In the genomic region with DNA sequence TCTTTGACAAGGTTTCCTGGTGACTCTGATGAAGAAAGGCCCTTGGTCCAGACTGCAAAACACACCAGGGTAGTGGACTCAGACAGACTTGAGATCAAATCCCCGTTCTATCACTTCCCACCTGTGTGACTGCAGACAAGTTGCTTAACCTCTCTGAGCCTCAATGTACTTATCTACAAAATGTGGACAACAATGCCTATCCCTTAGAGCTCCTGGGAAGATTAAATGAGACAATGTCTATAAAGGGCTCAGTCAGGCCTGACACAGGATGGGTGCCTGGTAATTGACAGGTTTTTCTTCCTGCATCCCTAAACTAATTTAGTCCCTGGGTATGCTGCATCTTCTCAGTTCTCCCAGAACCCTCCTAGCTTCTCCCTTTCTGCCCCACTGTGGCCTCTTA, we compare ENCODE assay signal across 22 cellular contexts. TPM values are rescaled to one million over a fixed set of nuclear protein-coding genes. Genes with fewer than 3 reads are reported as not detected.
DNase-seq lines count a peak whose midpoint lies in the region; TF ChIP-seq lines count a peak whose summit lies in the region.
"Had no signal": no experiment of that assay in that cellular context is flagged by ENCODE, and none has a peak within 500 bp of the region (broad histone marks: within the 10 kb centered on the region; RNA-seq: fewer than 3 reads in every experiment).

No MANE protein-coding gene starts in this region.

- no peak overlapping the region for H3K18ac ChIP-seq in mesenchymal stem cell (ENCODE audit: low read depth in 1 of 2, low read length in 2 of 2)

- H2AK5ac ChIP-seq in mesenchymal stem cell (ENCODE audit: low read length, severe bottlenecking): peak overlapping the region; percentile 40

- POLR2A ChIA-PET in HEK293 (lab: Yijun Ruan, JAX): no interaction called here
- POLR2A ChIA-PET in SK-N-SH (lab: Yijun Ruan, JAX): interaction anchor here (1.2 to 1.6 kb wide), 2 partner anchors 63 to 292 kb away, joined by 3 to 6 read pairs; no protein-coding TSS in a partner anchor

- H3K23ac ChIP-seq in mesenchymal stem cell (ENCODE audit: low read length in 2 of 2): no peak overlapping the region

- no peaks in the 10 kb centered on the region for H3F3A ChIP-seq in SK-N-SH (replicated peaks; ENCODE audit: insufficient read depth)

- H3K4me1 ChIP-seq in HEK293 (ENCODE audit: control insufficient read depth, insufficient read depth, low read length) (peaks cover 5% of the 10 kb centered on the region; the same call in 1 of the 2 replicates), mesenchymal stem cell (ENCODE audit: control insufficient read depth, insufficient read depth, low read depth, low read length) (peaks cover 23% of the 10 kb centered on the region), transverse colon (peaks cover 0 to 16% (median 2%) of the 10 kb centered on the region in 4 donors), SK-N-SH (ENCODE audit: control insufficient read depth in 1 of 2, insufficient read depth in 2 of 2, low read depth in 1 of 2, low read length in 1 of 2) (peaks cover 3 to 27% of the 10 kb centered on the region in 2 experiments; a peak in 2 of 4 replicates)
- H3K4me1 ChIP-seq: parathyroid adenoma had no signal

- H3K27ac ChIP-seq in HEK293 (ENCODE audit: extremely low read depth, low read depth, low read length): no peak overlapping the region
- peak overlapping the region; percentile 64; the same call in 1 of the 2 replicates for H3K27ac ChIP-seq in SK-N-MC
- no peak overlapping the region for H3K27ac ChIP-seq in mesenchymal stem cell (ENCODE audit: low read length, poor library complexity, severe bottlenecking)
- H3K27ac ChIP-seq in transverse colon: peak overlapping the region; percentile 18 to 41 (median 38)
- H3K27ac ChIP-seq in SK-N-SH (ENCODE audit: low read depth in 2 of 2, low read length in 1 of 2): peak overlapping the region in 1 of 2 experiments; percentile 58; a peak in 2 of 4 replicates
- H3K27ac ChIP-seq in coronary artery: no peak overlapping the region
- H3K27ac ChIP-seq: esophagus muscularis mucosa, gastrocnemius medialis, parathyroid adenoma, thoracic aorta had no signal

- H3K27ac Mint-ChIP-seq in activated naive CD4-positive, alpha-beta T cell treated with anti-CD3 and anti-CD28 coated beads for 36 hours: no peak overlapping the region
- H3K27ac Mint-ChIP-seq: activated CD4-positive, alpha-beta memory T cell treated with anti-CD3 and anti-CD28 coated beads, Interleukin-2, amount 10 ng/mL, durations not matched to agents 7 days and 5 days; HFFc6; stimulated activated memory B cell treated with anti-CD40 and anti-IgM and Interleukin-4, amounts not matched to agents 10 μg/mL and 1 μg/mL and 100 μg/mL, for 72 hours had no signal

- in situ Hi-C loops in transverse colon (cut with MboI; ENCODE audit: low pct_ligation_motif_present in 1 of 4, low pct_unique_long_range_greater_than_20kb in 1 of 4, low sequenced_read_pairs in 3 of 4): loop anchor here in 3 of 4 donors (10.0 to 25.0 kb wide), 4 partner anchors 231 to 524 kb away; partner anchors contain the start of genes WNT4 (in 2 of the 3) and C1QC (in 1 of the 3)

- H3K9me2 ChIP-seq in SK-N-SH: no peaks in the 10 kb centered on the region

- no peak for TF ChIP-seq RAD21 in SK-N-SH (IDR thresholded peaks at IDR 0.05; ENCODE audit: low read length)

- no peak overlapping the region for H2BK15ac ChIP-seq in mesenchymal stem cell (ENCODE audit: low read depth, poor library complexity, severe bottlenecking)

- no peak for TF ChIP-seq EP300 in transverse colon (IDR thresholded peaks at IDR 0.05; ENCODE audit: low read depth)
- no peak for TF ChIP-seq EP300 in SK-N-SH (IDR thresholded peaks at IDR 0.05; ENCODE audit: borderline replicate concordance in 1 of 2, low read depth in 1 of 2, low read length in 1 of 2)

- H3K14ac ChIP-seq in mesenchymal stem cell (ENCODE audit: low read length in 2 of 2): no peak overlapping the region

- CTCF ChIA-PET in HEK293 (lab: Yijun Ruan, JAX) (interaction anchor here (0.6 to 4.9 kb wide), 5 partner anchors 90 to 307 kb away, joined by 4 to 61 read pairs (median 10); no protein-coding TSS in a partner anchor), SK-N-SH (lab: Yijun Ruan, JAX) (interaction anchor here (0.9 to 12.2 kb wide), 13 partner anchors 27 to 309 kb away, joined by 3 to 173 read pairs (median 3); no protein-coding TSS in a partner anchor)
- CTCF ChIA-PET in activated naive CD4-positive, alpha-beta T cell treated with anti-CD3 and anti-CD28 coated beads for 36 hours (lab: Charles Lee): no interaction called here

- H2BK120ac ChIP-seq in mesenchymal stem cell (ENCODE audit: low read depth, low read length): no peak overlapping the region

- no peak overlapping the region for H2BK5ac ChIP-seq in mesenchymal stem cell (ENCODE audit: low read depth, low read length, poor library complexity, severe bottlenecking)

- no CpG with 5 or more reads among the region's 1 CpG for WGBS in mesenchymal stem cell
- WGBS in transverse colon (ENCODE audit: low coverage in 1 of 2), 2 donors: 35% methylated on average over 1 of the region's 1 CpG; no CpG with 5 or more reads in 1 of the 2 donors
- 0% methylated on average over 1 of the region's 1 CpG for WGBS in SK-N-SH (ENCODE audit: low lambda C conversion rate)

- DNase-seq in SK-N-MC (ENCODE audit: low read depth, low spot score): no peak
- no peak for DNase-seq in mesenchymal stem cell
- DNase-seq in transverse colon: no peak
- no peak for DNase-seq in SK-N-SH
- no peak for DNase-seq in activated naive CD4-positive, alpha-beta T cell treated with anti-CD3 and anti-CD28 coated beads for 36 hours
- DNase-seq in coronary artery (ENCODE audit: low spot score): no peak
- DNase-seq: activated CD4-positive, alpha-beta memory T cell treated with anti-CD3 and anti-CD28 coated beads, Interleukin-2, amount 10 ng/mL, durations not matched to agents 7 days and 5 days; activated naive CD4-positive, alpha-beta T cell treated with Interleukin-2 at 50 U/mL for 16 hours; activated T-cell treated with anti-CD3 and anti-CD28 coated beads, Interleukin-2, amount 50 U/mL, for 1 hour; effector CD8-positive, alpha-beta T cell; gastrocnemius medialis; HFFc6; mammary epithelial cell; naive B cell; NCI-H1436; NCI-H2227 treated with DMSO at 0.1 percent for 48 hours; T1000 had no signal

- intact Hi-C loops in transverse colon (cut with DNase I; ENCODE audit: low total_unique reads): no loop called here
- intact Hi-C loops in activated naive CD4-positive, alpha-beta T cell treated with anti-CD3 and anti-CD28 coated beads for 36 hours (cut with micrococcal nuclease): loop anchor here (10.0 kb wide), 1 partner anchor 119 kb away; no protein-coding TSS in a partner anchor

- H4K8ac ChIP-seq in mesenchymal stem cell (ENCODE audit: low read length): no peak overlapping the region

- no peak overlapping the region for H3K4ac ChIP-seq in mesenchymal stem cell (ENCODE audit: low read depth in 1 of 2, low read length in 2 of 2)

- TF ChIP-seq CTCF in HEK293 (tag by site-specific recombination; IDR thresholded peaks at IDR 0.05) (no peak), transverse colon (IDR thresholded peaks at IDR 0.05) (no peak), SK-N-SH (IDR thresholded peaks at IDR 0.05) (no peak), coronary artery (IDR thresholded peaks at IDR 0.05) (no peak)

- peaks cover under 1 to 5% of the 10 kb centered on the region in 2 experiments for H3K27me3 ChIP-seq in mesenchymal stem cell (ENCODE audit: control insufficient read depth in 1 of 2, insufficient read depth in 1 of 2, low read length in 2 of 2)
- H3K27me3 ChIP-seq in transverse colon: peaks cover 11% of the 10 kb centered on the region
- H3K27me3 ChIP-seq in SK-N-SH (ENCODE audit: insufficient read depth): no peaks in the 10 kb centered on the region
- H3K27me3 ChIP-seq: gastrocnemius medialis had no signal

- H3K4me1 Mint-ChIP-seq in activated naive CD4-positive, alpha-beta T cell treated with anti-CD3 and anti-CD28 coated beads for 36 hours (ENCODE audit: low read depth): no peaks in the 10 kb centered on the region
- H3K4me1 Mint-ChIP-seq: activated CD4-positive, alpha-beta memory T cell treated with anti-CD3 and anti-CD28 coated beads, Interleukin-2, amount 10 ng/mL, durations not matched to agents 7 days and 5 days had no signal

- no peak overlapping the region for H3K9ac ChIP-seq in SK-N-MC (ENCODE audit: insufficient read length)
- H3K9ac ChIP-seq in mesenchymal stem cell (ENCODE audit: low read length): no peak overlapping the region
- no peak overlapping the region for H3K9ac ChIP-seq in SK-N-SH
- H3K9ac ChIP-seq: parathyroid adenoma had no signal

- H3K4me2 ChIP-seq in mesenchymal stem cell (ENCODE audit: low read length, poor library complexity, severe bottlenecking) (no peak overlapping the region), SK-N-SH (no peak overlapping the region)

- no peaks in the 10 kb centered on the region for H3K79me2 ChIP-seq in SK-N-SH (ENCODE audit: insufficient read depth)
- H3K79me2 ChIP-seq: parathyroid adenoma had no signal

- H3K9me3 ChIP-seq in HEK293 (ENCODE audit: control insufficient read depth, insufficient read depth, low read depth, low read length): no peaks in the 10 kb centered on the region
- H3K9me3 ChIP-seq in SK-N-MC (ENCODE audit: low read depth, low read length): no peaks in the 10 kb centered on the region
- no peaks in the 10 kb centered on the region for H3K9me3 ChIP-seq in mesenchymal stem cell (ENCODE audit: control insufficient read depth, low read length)
- no peaks in the 10 kb centered on the region for H3K9me3 ChIP-seq in transverse colon
- no peaks in the 10 kb centered on the region for H3K9me3 ChIP-seq in SK-N-SH
- H3K9me3 ChIP-seq: esophagus muscularis mucosa, gastrocnemius medialis, thoracic aorta had no signal

- no peaks in the 10 kb centered on the region for H4K20me1 ChIP-seq in SK-N-SH (ENCODE audit: insufficient read depth)

- H2BK12ac ChIP-seq in mesenchymal stem cell (ENCODE audit: low read length in 2 of 2): no peak overlapping the region

- H3K36me3 ChIP-seq in HEK293 (ENCODE audit: control insufficient read depth in 2 of 2, insufficient read depth in 1 of 2, low read length in 2 of 2) (no peaks in the 10 kb centered on the region), SK-N-MC (ENCODE audit: insufficient read depth, low read length) (no peaks in the 10 kb centered on the region), mesenchymal stem cell (ENCODE audit: control insufficient read depth in 1 of 2, insufficient read depth in 2 of 2, low read depth in 1 of 2, low read length in 2 of 2) (no peaks in the 10 kb centered on the region), transverse colon (no peaks in the 10 kb centered on the region), SK-N-SH (replicated peaks in 1 of 2; ENCODE audit: control insufficient read depth in 1 of 2, insufficient read depth in 2 of 2, low read length in 1 of 2) (no peaks in the 10 kb centered on the region)
- H3K36me3 ChIP-seq: esophagus muscularis mucosa, gastrocnemius medialis, thoracic aorta had no signal

- H2AFZ ChIP-seq in mesenchymal stem cell (ENCODE audit: low read depth, low read length) (no peak overlapping the region), SK-N-SH (ENCODE audit: low read depth) (no peak overlapping the region)
- H2AFZ ChIP-seq: parathyroid adenoma had no signal

- peaks cover 2% of the 10 kb centered on the region for H3K9me3 Mint-ChIP-seq in activated naive CD4-positive, alpha-beta T cell treated with anti-CD3 and anti-CD28 coated beads for 36 hours
- H3K9me3 Mint-ChIP-seq: activated CD4-positive, alpha-beta memory T cell treated with anti-CD3 and anti-CD28 coated beads, Interleukin-2, amount 10 ng/mL, durations not matched to agents 7 days and 5 days; HFFc6 had no signal

- no peak for TF ChIP-seq POLR2A in transverse colon (IDR thresholded peaks at IDR 0.05)

- H3K4me3 ChIP-seq in HEK293 (ENCODE audit: low read depth, low read length): no peak overlapping the region
- H3K4me3 ChIP-seq in SK-N-MC: no peak overlapping the region
- no peak overlapping the region for H3K4me3 ChIP-seq in mesenchymal stem cell (ENCODE audit: insufficient read depth in 1 of 2, low read depth in 1 of 2, low read length in 2 of 2)
- no peak overlapping the region for H3K4me3 ChIP-seq in transverse colon
- no peak overlapping the region for H3K4me3 ChIP-seq in SK-N-SH (ENCODE audit: low read depth in 2 of 2, low read length in 1 of 2)
- no peak overlapping the region for H3K4me3 ChIP-seq in coronary artery
- H3K4me3 ChIP-seq: esophagus muscularis mucosa, gastrocnemius medialis, thoracic aorta had no signal

- no peak overlapping the region for H4K91ac ChIP-seq in mesenchymal stem cell (ENCODE audit: low read length)

- H3K36me3 Mint-ChIP-seq in activated naive CD4-positive, alpha-beta T cell treated with anti-CD3 and anti-CD28 coated beads for 36 hours (ENCODE audit: low read depth): no peaks in the 10 kb centered on the region
- H3K36me3 Mint-ChIP-seq: stimulated activated memory B cell treated with anti-CD40 and anti-IgM and Interleukin-4, amounts not matched to agents 10 μg/mL and 1 μg/mL and 100 μg/mL, for 72 hours had no signal

- H3K4me3 Mint-ChIP-seq in activated naive CD4-positive, alpha-beta T cell treated with anti-CD3 and anti-CD28 coated beads for 36 hours: no peak overlapping the region
- H3K4me3 Mint-ChIP-seq: activated CD4-positive, alpha-beta memory T cell treated with anti-CD3 and anti-CD28 coated beads, Interleukin-2, amount 10 ng/mL, durations not matched to agents 7 days and 5 days; HFFc6; naive B cell; stimulated activated memory B cell treated with anti-CD40 and anti-IgM and Interleukin-4, amounts not matched to agents 10 μg/mL and 1 μg/mL and 100 μg/mL, for 72 hours had no signal

- no peaks in the 10 kb centered on the region for H3K79me1 ChIP-seq in mesenchymal stem cell (replicated peaks; ENCODE audit: low read length, poor library complexity, severe bottlenecking)

- H3K27me3 Mint-ChIP-seq in activated naive CD4-positive, alpha-beta T cell treated with anti-CD3 and anti-CD28 coated beads for 36 hours (ENCODE audit: low read depth): peaks cover 19% of the 10 kb centered on the region

RNA-seq across cellular contexts. Expression of gene ZBTB40, which starts 37.9 kb away (rescaled TPM):
- polyA plus RNA-seq in mesenchymal stem cell (2013, experiment 1 of 2): 8.0 TPM
- polyA plus RNA-seq in mesenchymal stem cell (2013, experiment 2 of 2): 7.1 TPM
- total RNA-seq in transverse colon: 10 to 100 TPM; 17.7 to 30.3 (median 21.1) TPM
- polyA plus RNA-seq in SK-N-SH (2012; rRNA removed): 5.0 and 7.8 TPM in 2 replicates
- 1.7 and 2.2 TPM in 2 replicates for polyA plus RNA-seq in SK-N-SH (2012; cell fraction: cytosol; rRNA removed)
- polyA plus RNA-seq in SK-N-SH (2012; cell fraction: nucleus; rRNA removed): 40.6 and 45.3 TPM in 2 replicates
- total RNA-seq in activated naive CD4-positive, alpha-beta T cell treated with anti-CD3 and anti-CD28 coated beads for 36 hours: 10 to 100 TPM; 11.5 to 13.1 TPM

Comparison
In these comparisons a context has a peak if more than half of its experiments do, and no peak if none do; other contexts are left out.
1. H3K27ac ChIP-seq: peak in SK-N-MC (single experiment) and transverse colon (4 of 4); none in HEK293 (single experiment), mesenchymal stem cell (single experiment) and coronary artery (0 of 2).